In genomic region chr9:92042260-92042659, GRCh38 we compare ENCODE assay signal across 36 cellular contexts.
DNase-seq lines count a peak whose midpoint lies in the region; ATAC-seq, FAIRE-seq and TF ChIP-seq lines count a peak whose summit lies in the region.
"Had no signal": no experiment of that assay in that cellular context is flagged by ENCODE, and none has a peak within 500 bp of the region (broad histone marks: within the 10 kb centered on the region; RNA-seq: fewer than 3 reads in every experiment).

No MANE protein-coding gene starts in this region.

- ATAC-seq in K562 (no peak), GM21390 (IDR thresholded peaks at IDR 0.05; ENCODE audit: unreplicated experiment) (no peak), HG02588 (IDR thresholded peaks at IDR 0.05; ENCODE audit: unreplicated experiment) (no peak)
- ATAC-seq in CD4-positive, alpha-beta T cell (ENCODE audit: poor library complexity), result no peak
- ATAC-seq: A549; CD8-positive, alpha-beta T cell had no signal

- H3K9me3 Mint-ChIP-seq in endodermal cell, result peaks cover 21% of the 10 kb centered on the region
- H3K9me3 Mint-ChIP-seq in endothelial cell (ENCODE audit: unreplicated experiment), result peaks cover 8% of the 10 kb centered on the region
- peaks cover 17% of the 10 kb centered on the region for H3K9me3 Mint-ChIP-seq in CD4-positive, alpha-beta T cell

- no peaks in the 10 kb centered on the region for H3K4me1 Mint-ChIP-seq in endodermal cell
- H3K4me1 Mint-ChIP-seq in endothelial cell (ENCODE audit: unreplicated experiment), result peaks cover 4% of the 10 kb centered on the region
- H3K4me1 Mint-ChIP-seq in CD4-positive, alpha-beta T cell (ENCODE audit: low read depth), result no peaks in the 10 kb centered on the region
- H3K4me1 Mint-ChIP-seq: B cell; CD14-positive monocyte; CD4-positive, alpha-beta memory T cell; CD4-positive, CD25-positive, alpha-beta regulatory T cell; CD8-positive, alpha-beta memory T cell had no signal

- H3K27ac ChIP-seq in K562 (ENCODE audit: extremely low read depth, low read depth, low read length), result no peak overlapping the region
- H3K27ac ChIP-seq in endodermal cell (ENCODE audit: low read depth, low read length), result no peak overlapping the region
- no peak overlapping the region for H3K27ac ChIP-seq in CD4-positive, alpha-beta T cell (ENCODE audit: low read depth, low read length)
- H3K27ac ChIP-seq: 22Rv1; A549; BLaER1; BLaER1 treated with 17β-estradiol and CSF1 and Interleukin-3, amounts not matched to agents 10 nM and 100 nM; C4-2B had no signal

- TF ChIP-seq POLR2A in K562 (conservative IDR thresholded peaks at IDR 0.05), result no peak

- CTCF ChIA-PET in K562 (lab: Yijun Ruan, JAX; ENCODE audit: low intra/inter-chr PET ratio), result no interaction called here
- CTCF ChIA-PET in CD4-positive, alpha-beta T cell (lab: Charles Lee), result no interaction called here

- H3K4me3 ChIP-seq in adipocyte (ENCODE audit: low read length) (peak overlapping the region; percentile 19), K562 (no peak overlapping the region), endodermal cell (ENCODE audit: low read length) (peak overlapping the region; percentile 39)
- H3K4me3 ChIP-seq: A549; BLaER1; BLaER1 treated with 17β-estradiol and CSF1 and Interleukin-3, amounts not matched to agents 10 nM and 100 nM had no signal

- H4K20me1 ChIP-seq in K562 (replicated peaks; ENCODE audit: control insufficient read depth, insufficient read depth, low read length), result no peaks in the 10 kb centered on the region
- H4K20me1 ChIP-seq: BLaER1 treated with 17β-estradiol and CSF1 and Interleukin-3, amounts not matched to agents 10 nM and 100 nM had no signal

- POLR2A ChIA-PET in K562 (lab: Yijun Ruan, JAX), result interaction anchor here (1.5 kb wide), 1 partner anchor 12 kb away, joined by 4 read pairs; no protein-coding TSS in a partner anchor
- POLR2A ChIA-PET in CD4-positive, alpha-beta T cell (lab: Charles Lee), result no interaction called here

- H3K4me3 Mint-ChIP-seq in endodermal cell (no peak overlapping the region), endothelial cell (ENCODE audit: unreplicated experiment) (peak overlapping the region; percentile 77)
- H3K4me3 Mint-ChIP-seq in CD4-positive, alpha-beta T cell, result no peak overlapping the region
- H3K4me3 Mint-ChIP-seq: B cell; CD14-positive monocyte; CD4-positive, alpha-beta memory T cell; CD4-positive, CD25-positive, alpha-beta regulatory T cell; CD8-positive, alpha-beta memory T cell; CD8-positive, alpha-beta T cell had no signal

- WGBS in K562 (ENCODE audit: insufficient coverage, low coverage, missing lambda C conversion rate), result 100% methylated on average over 1 of the region's 1 CpG
- WGBS in endodermal cell (ENCODE audit: insufficient coverage in 1 of 2, insufficient read length in 1 of 2), 2 experiments, result 100% methylated on average over 1 of the region's 1 CpG; no CpG with 5 or more reads in 1 of the 2 experiments

- H3K9me3 ChIP-seq in adipocyte (ENCODE audit: control insufficient read depth, low read length) (peaks cover 18% of the 10 kb centered on the region), K562 (replicated peaks; ENCODE audit: control insufficient read depth, insufficient read depth, low read depth, low read length) (peaks cover 14% of the 10 kb centered on the region), endodermal cell (ENCODE audit: control insufficient read depth, low read length) (peaks cover 34% of the 10 kb centered on the region)
- H3K9me3 ChIP-seq in CD4-positive, alpha-beta T cell (ENCODE audit: control insufficient read depth, low read length), result peaks cover 8% of the 10 kb centered on the region
- H3K9me3 ChIP-seq: BE2C had no signal

- H2AFZ ChIP-seq in K562 (ENCODE audit: low read depth, low read length), result no peak overlapping the region

- H3K79me2 ChIP-seq in K562 (ENCODE audit: control insufficient read depth, insufficient read depth, low read length), result no peaks in the 10 kb centered on the region

- intact Hi-C loops in K562 (cut with micrococcal nuclease), result no loop called here
- intact Hi-C loops in CD4-positive, alpha-beta T cell (cut with DNase I, micrococcal nuclease), result no loop called here

- peaks cover under 1% of the 10 kb centered on the region for H3K4me1 ChIP-seq in adipocyte (ENCODE audit: control insufficient read depth, insufficient read depth, low read length)
- peaks cover 15 to 35% of the 10 kb centered on the region in 2 experiments for H3K4me1 ChIP-seq in K562 (replicated peaks in 1 of 2; ENCODE audit: control insufficient read depth in 2 of 2, insufficient read depth in 2 of 2, low read length in 2 of 2)
- no peaks in the 10 kb centered on the region for H3K4me1 ChIP-seq in endodermal cell (ENCODE audit: control insufficient read depth, insufficient read depth, low read length)
- H3K4me1 ChIP-seq: A549; BE2C; BLaER1; BLaER1 treated with 17β-estradiol and CSF1 and Interleukin-3, amounts not matched to agents 10 nM and 100 nM; Caco-2 had no signal

- peaks cover 71% of the 10 kb centered on the region for H3K36me3 Mint-ChIP-seq in endodermal cell (ENCODE audit: low read depth)
- peaks cover 53% of the 10 kb centered on the region for H3K36me3 Mint-ChIP-seq in endothelial cell (ENCODE audit: low read depth, unreplicated experiment)
- peaks cover 86% of the 10 kb centered on the region for H3K36me3 Mint-ChIP-seq in CD4-positive, alpha-beta T cell (ENCODE audit: low read depth)

- peaks cover 81% of the 10 kb centered on the region for H3K36me3 ChIP-seq in adipocyte (ENCODE audit: control insufficient read depth, insufficient read depth, low read length, severe bottlenecking)
- H3K36me3 ChIP-seq in K562 (ENCODE audit: control insufficient read depth, insufficient read depth, low read length), result peaks cover 76% of the 10 kb centered on the region
- H3K36me3 ChIP-seq in endodermal cell (ENCODE audit: control insufficient read depth, insufficient read depth, low read length), result peaks cover 80% of the 10 kb centered on the region

- DNase-seq in adipocyte (ENCODE audit: low read depth), result no peak
- no peak for DNase-seq in K562 (ENCODE audit: extremely low read depth in 1 of 4, low spot score in 3 of 4)
- no peak for DNase-seq in endodermal cell
- no peak for DNase-seq in endothelial cell (ENCODE audit: low spot score)
- DNase-seq in central memory CD4-positive, alpha-beta T cell, result no peak
- DNase-seq in CD4-positive, alpha-beta T cell, result no peak
- DNase-seq: 8988T; ACHN; AML-193; BE2C; C1 segment of cervical spinal cord; Caco-2; Calu3; CD4-positive, alpha-beta memory T cell; CD8-positive, alpha-beta memory T cell; CD8-positive, alpha-beta T cell; COR-L47; DMS 273 treated with DMSO at 0.1 percent for 48 hours; DMS153; DMS53; DMS79; DMS79 treated with DMSO at 0.1 percent for 48 hours; DND-41; EL had no signal

- H3K4me2 ChIP-seq in K562 (ENCODE audit: insufficient read depth, low read length), result no peak overlapping the region
- H3K4me2 ChIP-seq: A549; BLaER1; BLaER1 treated with 17β-estradiol and CSF1 and Interleukin-3, amounts not matched to agents 10 nM and 100 nM had no signal

- no peaks in the 10 kb centered on the region for H3K27me3 Mint-ChIP-seq in endodermal cell (ENCODE audit: insufficient read depth)
- H3K27me3 Mint-ChIP-seq in endothelial cell (ENCODE audit: unreplicated experiment), result peaks cover 4% of the 10 kb centered on the region
- H3K27me3 Mint-ChIP-seq in CD4-positive, alpha-beta T cell, result no peaks in the 10 kb centered on the region
- H3K27me3 Mint-ChIP-seq: B cell; CD4-positive, alpha-beta memory T cell; CD4-positive, CD25-positive, alpha-beta regulatory T cell; CD8-positive, alpha-beta memory T cell had no signal

- no peaks in the 10 kb centered on the region for H3K27me3 ChIP-seq in adipocyte (replicated peaks; ENCODE audit: control insufficient read depth, insufficient read depth, low read length)
- H3K27me3 ChIP-seq in K562 (ENCODE audit: control insufficient read depth in 2 of 2, insufficient read depth in 2 of 2, low read length in 2 of 2), result no peaks in the 10 kb centered on the region
- H3K27me3 ChIP-seq in endodermal cell (ENCODE audit: control insufficient read depth, insufficient read depth, low read length, poor library complexity, severe bottlenecking), result no peaks in the 10 kb centered on the region
- no peaks in the 10 kb centered on the region for H3K27me3 ChIP-seq in CD4-positive, alpha-beta T cell (ENCODE audit: control insufficient read depth, insufficient read depth, low read length)
- H3K27me3 ChIP-seq: BE2C; BLaER1; BLaER1 treated with 17β-estradiol and CSF1 and Interleukin-3, amounts not matched to agents 10 nM and 100 nM had no signal

- TF ChIP-seq CTCF in K562 (IDR thresholded peaks at IDR 0.05 in 2 of 3, conservative IDR thresholded peaks at IDR 0.05 in 1 of 3; ENCODE audit: insufficient read depth in 2 of 3, low read depth in 1 of 3, low read length in 3 of 3), result no peak
- TF ChIP-seq CTCF in endodermal cell (conservative IDR thresholded peaks at IDR 0.05), result no peak
- TF ChIP-seq CTCF in endothelial cell (IDR thresholded peaks at IDR 0.05; ENCODE audit: unreplicated experiment), result no peak
- TF ChIP-seq CTCF in CD4-positive, alpha-beta T cell (IDR thresholded peaks at IDR 0.05), result no peak

- no peak for TF ChIP-seq EP300 in K562 (IDR thresholded peaks at IDR 0.05; ENCODE audit: low read length)

- no peaks in the 10 kb centered on the region for H3K9me1 ChIP-seq in K562 (ENCODE audit: control insufficient read depth, insufficient read depth, low read length)

- in situ Hi-C loops in K562 (cut with MboI), result no loop called here

- BruUV-seq in K562 (replicated peaks; lab: Mats Ljungman, UMichigan), result no TSS peak

- no peak overlapping the region for H3K9ac ChIP-seq in adipocyte (ENCODE audit: low read length)
- no peak overlapping the region for H3K9ac ChIP-seq in K562 (ENCODE audit: insufficient read depth in 1 of 2, low read depth in 2 of 2, low read length in 2 of 2)
- H3K9ac ChIP-seq in endodermal cell (ENCODE audit: extremely low read depth, low read length, poor library complexity, severe bottlenecking), result no peak overlapping the region
- H3K9ac ChIP-seq: BLaER1; BLaER1 treated with 17β-estradiol and CSF1 and Interleukin-3, amounts not matched to agents 10 nM and 100 nM had no signal

- TF ChIP-seq RAD21 in K562 (CRISPR knock-in tag; conservative IDR thresholded peaks at IDR 0.05 in 1 of 2, IDR thresholded peaks at IDR 0.05 in 1 of 2), result no peak

- H3K27ac Mint-ChIP-seq in endodermal cell (no peak overlapping the region), endothelial cell (ENCODE audit: unreplicated experiment) (no peak overlapping the region)
- no peak overlapping the region for H3K27ac Mint-ChIP-seq in CD4-positive, alpha-beta T cell
- H3K27ac Mint-ChIP-seq: B cell; CD14-positive monocyte; CD4-positive, alpha-beta memory T cell; CD4-positive, CD25-positive, alpha-beta regulatory T cell; CD8-positive, alpha-beta T cell had no signal

- no peak for FAIRE-seq in K562 (lab: Jason Lieb, UNC)
- FAIRE-seq: A204.1, A549, D721Med had no signal

TF ChIP-seq in K562, 482 proteins besides CTCF, POLR2A, EP300 and RAD21:
- TF ChIP-seq C11orf30 (IDR thresholded peaks at IDR 0.05; ENCODE audit: low read depth), result peak; percentile 51; the same call in 1 of the 2 replicates
- no peak for TF ChIP-seq RBM34 (IDR thresholded peaks at IDR 0.05; ENCODE audit: borderline replicate concordance, insufficient read depth, low read length)
- peak; percentile 81 for TF ChIP-seq ZNF316 (IDR thresholded peaks at IDR 0.05)
